8 cellular contexts compared by ENCODE assay signal in genomic region chr20:38633577-38634093, GRCh38. TPM values are rescaled to one million over a fixed set of nuclear protein-coding genes. Genes with fewer than 3 reads are reported as not detected.
DNase-seq lines count a peak whose midpoint lies in the region; ATAC-seq, FAIRE-seq and TF ChIP-seq lines count a peak whose summit lies in the region.

No MANE protein-coding gene starts in this region.

- DNase-seq in GM12892 (ENCODE audit: insufficient read length) (peak; percentile 72), MG63 (peak; percentile 54), RWPE2 (ENCODE audit: low spot score) (no peak), germinal center (ENCODE audit: low spot score) (peak; percentile 80), renal cortical epithelial cell (ENCODE audit: low read depth) (peak; percentile 17), ovary (no peak)
- DNase-seq in activated T-helper 1 cell treated with anti-CD3 and anti-CD28 coated beads, Interleukin-2, amount 50 U/mL, for 16 hours (ENCODE audit: low read depth in 1 of 2, low spot score in 1 of 2), result peak; percentile 23 to 30

- H3K4me3 ChIP-seq in MG63 (no peak overlapping the region), RWPE2 (ENCODE audit: severe bottlenecking) (no peak overlapping the region), ovary (no peak overlapping the region)

- ATAC-seq in RWPE2 (ENCODE audit: low read depth), result peak; percentile 66

- 31 to 33% (median 32%) methylated on average over 13 of the region's 13 CpGs for WGBS in ovary, 3 donors

- H3K36me3 ChIP-seq in MG63, result no peaks in the 10 kb centered on the region
- no peaks in the 10 kb centered on the region for H3K36me3 ChIP-seq in RWPE2 (ENCODE audit: low read depth)
- no peaks in the 10 kb centered on the region for H3K36me3 ChIP-seq in ovary

- no peak for TF ChIP-seq EP300 in ovary (IDR thresholded peaks at IDR 0.05)

- peak; percentile 83 for FAIRE-seq in GM12892 (lab: Jason Lieb, UNC)

- intact Hi-C loops in ovary (cut with DNase I), result no loop called here

- TF ChIP-seq CTCF in 22Rv1 (IDR thresholded peaks at IDR 0.05) (peak; percentile 92), RWPE2 (IDR thresholded peaks at IDR 0.05; ENCODE audit: poor library complexity, severe bottlenecking) (peak; percentile 100), ovary (IDR thresholded peaks at IDR 0.05) (no peak)

- TF ChIP-seq POLR2A in GM12892 (IDR thresholded peaks at IDR 0.05; ENCODE audit: low read depth, low read length) (no peak), ovary (IDR thresholded peaks at IDR 0.05) (no peak)

- H3K27ac ChIP-seq in 22Rv1 (no peak overlapping the region), RWPE2 (ENCODE audit: poor library complexity, severe bottlenecking) (no peak overlapping the region), ovary (no peak overlapping the region)

- H3K27me3 ChIP-seq in MG63, result peaks cover 9% of the 10 kb centered on the region; the same call in 1 of the 2 replicates
- no peaks in the 10 kb centered on the region for H3K27me3 ChIP-seq in RWPE2 (ENCODE audit: insufficient read depth, poor library complexity, severe bottlenecking)
- H3K27me3 ChIP-seq in ovary, result no peaks in the 10 kb centered on the region

- H3K9me3 ChIP-seq in MG63 (peaks cover 8% of the 10 kb centered on the region; the same call in 1 of the 2 replicates), RWPE2 (ENCODE audit: severe bottlenecking) (no peaks in the 10 kb centered on the region), ovary (no peaks in the 10 kb centered on the region)

- H3K4me1 ChIP-seq in RWPE2 (ENCODE audit: insufficient read depth, poor library complexity, severe bottlenecking) (peaks cover 8% of the 10 kb centered on the region), ovary (ENCODE audit: insufficient read depth) (no peaks in the 10 kb centered on the region)

RNA-seq across cellular contexts. Expression of gene ARHGAP40, which starts 32.0 kb away (rescaled TPM):
- polyA plus RNA-seq in GM12892 (2012; ENCODE audit: missing spikeins), result 0.21 TPM
- total RNA-seq in MG63 (2014; rRNA removed; shearing (Covaris generic); ENCODE audit: low replicate concordance), result not detected in 2 replicates
- total RNA-seq in renal cortical epithelial cell (9.2 and 9.5 TPM in 2 replicates), ovary (not detected)
- polyA plus RNA-seq in ovary, result not detected

RNA-seq across cellular contexts. Expression of gene ADIG, which starts 52.6 kb away (rescaled TPM):
- polyA plus RNA-seq in GM12892 (2012; ENCODE audit: missing spikeins), result not detected
- not detected in 2 replicates for total RNA-seq in MG63 (2014; rRNA removed; shearing (Covaris generic); ENCODE audit: low replicate concordance)
- total RNA-seq in renal cortical epithelial cell (not detected in 2 replicates), ovary (not detected)
- not detected for polyA plus RNA-seq in ovary

Comparison
In these comparisons a context has a peak if more than half of its experiments do, and no peak if none do; other contexts are left out.
1. CTCF ChIP-seq: peak in 22Rv1 (single experiment) and RWPE2 (single experiment); none in ovary (0 of 3).
2. DNase-seq: peak in GM12892 (single experiment), MG63 (single experiment), activated T-helper 1 cell treated with anti-CD3 and anti-CD28 coated beads, Interleukin-2, amount 50 U/mL, for 16 hours (2 of 2), germinal center (single experiment) and renal cortical epithelial cell (single experiment); none in RWPE2 (single experiment) and ovary (0 of 5).